ENCODE assay signal across 18 cellular contexts in genomic region chr10:3655528-3655927, GRCh38.
DNase-seq lines count a peak whose midpoint lies in the region; ATAC-seq, FAIRE-seq and TF ChIP-seq lines count a peak whose summit lies in the region.
"Had no signal": no experiment of that assay in that cellular context is flagged by ENCODE, and none has a peak within 500 bp of the region (broad histone marks: within the 10 kb centered on the region; RNA-seq: fewer than 3 reads in every experiment).

No MANE protein-coding gene starts in this region.

- H3K9me3 ChIP-seq in kidney (ENCODE audit: control insufficient read depth in 1 of 2, low read length in 2 of 2) (no peaks in the 10 kb centered on the region), thyroid gland (no peaks in the 10 kb centered on the region)
- H3K9me3 ChIP-seq: right lobe of liver had no signal

- H3K36me3 Mint-ChIP-seq in neural crest cell (ENCODE audit: low read depth): no peaks in the 10 kb centered on the region

- ATAC-seq in HG02870 (IDR thresholded peaks at IDR 0.05; ENCODE audit: unreplicated experiment) (peak; percentile 83), HG03159 (IDR thresholded peaks at IDR 0.05; ENCODE audit: unreplicated experiment) (no peak)
- ATAC-seq: right lobe of liver had no signal

- no peaks in the 10 kb centered on the region for H3K27me3 ChIP-seq in thyroid gland
- H3K27me3 ChIP-seq: right lobe of liver had no signal

- intact Hi-C loops in kidney (cut with DNase I) (no loop called here), thyroid gland (cut with DNase I) (no loop called here)

- H3K27ac ChIP-seq in kidney (ENCODE audit: low read depth in 2 of 2, low read length in 2 of 2) (no peak overlapping the region), thyroid gland (no peak overlapping the region)
- H3K27ac ChIP-seq: 22Rv1, right lobe of liver had no signal

- no peak overlapping the region for H3K9ac ChIP-seq in kidney (ENCODE audit: low read length in 2 of 2)

- H3K4me1 ChIP-seq in kidney (ENCODE audit: control insufficient read depth in 1 of 2, insufficient read depth in 1 of 2, low read depth in 1 of 2, low read length in 2 of 2): no peaks in the 10 kb centered on the region
- no peaks in the 10 kb centered on the region for H3K4me1 ChIP-seq in thyroid gland
- H3K4me1 ChIP-seq: HAP-1, right lobe of liver had no signal

- no peak overlapping the region for H3K4me3 ChIP-seq in kidney (ENCODE audit: low read length in 2 of 2)
- no peak overlapping the region for H3K4me3 ChIP-seq in thyroid gland (replicated peaks in 1 of 3)
- H3K4me3 ChIP-seq: HAP-1, right lobe of liver had no signal

- TF ChIP-seq POLR2A in thyroid gland (IDR thresholded peaks at IDR 0.05): no peak

- no peak for FAIRE-seq in kidney (lab: Jason Lieb, UNC)
- FAIRE-seq: GM18507 had no signal

- H3K4me1 Mint-ChIP-seq in neural crest cell: peaks cover 31% of the 10 kb centered on the region

- DNase-seq in DMS53 (lab: John Stamatoyannopoulos, UW) (peak; percentile 28), DMS53 treated with DMSO at 0.1 percent for 48 hours (lab: John Stamatoyannopoulos, UW; ENCODE audit: unreplicated experiment) (no peak), OCI-M1 (lab: John Stamatoyannopoulos, UW) (peak; percentile 48), neural crest cell (ENCODE audit: low read depth, low spot score) (no peak), kidney (no peak), thyroid gland (no peak)
- DNase-seq: activated CD4-positive, CD25-positive, alpha-beta regulatory T cell; CD8-positive, alpha-beta memory T cell; NK-92 treated with Interleukin-12 subunit alpha and Interleukin-12 subunit beta, amount 100 ng/mL, for 24 hours; nucleus accumbens; right lobe of liver; stimulated activated CD4-positive, alpha-beta T cell treated with anti-CD3 and anti-CD28 coated beads, Interleukin-2, amount 100 ng/mL, for 48 hours had no signal

- no peaks in the 10 kb centered on the region for H3K27me3 Mint-ChIP-seq in neural crest cell (ENCODE audit: low read depth)

- peak overlapping the region; percentile 83 for H3K27ac Mint-ChIP-seq in neural crest cell (ENCODE audit: unreplicated experiment)
- H3K27ac Mint-ChIP-seq: CD8-positive, alpha-beta memory T cell had no signal

- H3K36me3 ChIP-seq in kidney (ENCODE audit: control insufficient read depth in 1 of 2, insufficient read depth in 2 of 2, low read length in 2 of 2) (no peaks in the 10 kb centered on the region), thyroid gland (no peaks in the 10 kb centered on the region)
- H3K36me3 ChIP-seq: HAP-1, right lobe of liver had no signal

- 68 to 77% methylated on average over 7 of the region's 7 CpGs for WGBS in thyroid gland, 2 donors

- TF ChIP-seq CTCF in neural crest cell (conservative IDR thresholded peaks at IDR 0.05) (no peak), kidney (IDR thresholded peaks at IDR 0.05; ENCODE audit: borderline replicate concordance, extremely low read depth, insufficient read depth) (no peak), thyroid gland (IDR thresholded peaks at IDR 0.05) (no peak)

- no peak overlapping the region for H3K4me3 Mint-ChIP-seq in neural crest cell
- H3K4me3 Mint-ChIP-seq: CD8-positive, alpha-beta memory T cell; central memory CD8-positive, alpha-beta T cell had no signal

- H3K9me3 Mint-ChIP-seq in neural crest cell: no peaks in the 10 kb centered on the region
- H3K9me3 Mint-ChIP-seq: central memory CD8-positive, alpha-beta T cell had no signal

Comparison
In these comparisons a context has a peak if more than half of its experiments do, and no peak if none do; other contexts are left out.
1. DNase-seq: peak in DMS53 (single experiment) and OCI-M1 (single experiment); none in DMS53 treated with DMSO at 0.1 percent for 48 hours (single experiment), neural crest cell (single experiment), kidney (single experiment) and thyroid gland (0 of 2).